Comparison of ENCODE assay signal across 20 cellular contexts in the genomic region with DNA sequence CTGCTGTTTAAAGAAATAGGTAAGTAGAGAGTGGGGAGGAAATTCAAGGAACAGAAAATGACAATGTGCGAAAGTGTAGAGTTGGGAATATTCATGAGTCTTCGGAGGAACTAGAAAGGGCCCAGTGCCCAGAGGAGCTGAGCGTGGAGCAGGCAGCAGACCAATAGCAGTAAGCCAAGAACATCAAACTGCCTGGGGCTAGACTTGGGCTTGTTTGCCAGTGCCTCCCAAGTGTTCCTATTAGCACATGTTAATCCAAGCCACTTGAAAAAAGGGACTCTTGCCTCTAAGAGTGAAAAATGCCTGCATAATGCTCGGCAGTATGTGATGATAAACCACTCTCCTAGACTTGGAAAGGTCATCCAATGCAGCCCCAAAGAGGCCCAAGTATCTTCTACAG. TPM values are rescaled to one million over a fixed set of nuclear protein-coding genes. Genes with fewer than 3 reads are reported as not detected.
"Had no signal": no experiment of that assay in that cellular context is flagged by ENCODE, and none has a peak within 500 bp of the region (broad histone marks: within the 10 kb centered on the region; RNA-seq: fewer than 3 reads in every experiment).

No MANE protein-coding gene starts in this region.

- H3K36me3 ChIP-seq: neutrophil, pancreas, upper lobe of right lung had no signal

- H3K4me3 ChIP-seq: lung, pancreas, smooth muscle cell, upper lobe of right lung had no signal

- ATAC-seq: activated CD4-positive, CD25-positive, alpha-beta regulatory T cell treated with anti-CD3 and anti-CD28 coated beads, Interleukin-2, amount 50 U/mL, for 24 hours; activated CD8-positive, alpha-beta T cell treated with anti-CD3 and anti-CD28 coated beads, Interleukin-2, amount 10 ng/mL, durations not matched to agents 7 days and 5 days; pancreas; sciatic nerve; upper lobe of right lung had no signal

- H3K9me3 ChIP-seq: neutrophil, pancreas, upper lobe of right lung had no signal

- DNase-seq: activated CD4-positive, alpha-beta T cell treated with anti-CD3 and anti-CD28 coated beads, Interleukin-2, amount 10 ng/mL, durations not matched to agents 7 days and 5 days; activated CD8-positive, alpha-beta T cell treated with anti-CD3 and anti-CD28 coated beads, Interleukin-2, amount 10 ng/mL, durations not matched to agents 7 days and 5 days; activated naive CD4-positive, alpha-beta T cell treated with Interleukin-2 at 50 U/mL for 16 hours; activated naive CD8-positive, alpha-beta T cell treated with anti-CD3 and anti-CD28 coated beads, Interleukin-2, amount 10 ng/mL, durations not matched to agents 7 days and 5 days; activated T-cell treated with anti-CD3 and anti-CD28 coated beads, Interleukin-2, amount 50 U/mL, for 24 hours; dermis blood vessel endothelial cell; effector memory CD4-positive, alpha-beta T cell; foreskin fibroblast; pancreas; stimulated activated CD4-positive, alpha-beta T cell treated with anti-CD3 and anti-CD28 coated beads, Interleukin-4, amount 100 ng/mL, for 1 hour; upper lobe of right lung had no signal

- FAIRE-seq: keratinocyte, pancreas had no signal

- H3K4me2 ChIP-seq: smooth muscle cell had no signal

- H3K4me1 ChIP-seq: pancreas had no signal

- H3K27ac ChIP-seq: neutrophil, pancreas, upper lobe of right lung had no signal

RNA-seq across cellular contexts. Expression of gene TAL2, which starts 1.2 kb away (rescaled TPM):
- total RNA-seq: activated CD4-positive, alpha-beta T cell treated with anti-CD3 and anti-CD28 coated beads, Interleukin-2, amount 10 ng/mL, durations not matched to agents 7 days and 5 days; activated naive CD8-positive, alpha-beta T cell treated with anti-CD3 and anti-CD28 coated beads, Interleukin-2, amount 10 ng/mL, durations not matched to agents 7 days and 5 days; activated T-helper 2 cell treated with anti-CD3 and anti-CD28 coated beads, Interferon-gamma antibody, Interleukin-2, Interleukin-4, amounts not matched to agents 10 μg/mL and 5 μg/mL and 100 μg/mL, durations not matched to agents 14 hours and 24 hours and 36 hours; cardiac septum; dermis blood vessel endothelial cell; lung; mononuclear cell; sciatic nerve; upper lobe of right lung had no signal
- polyA plus RNA-seq: keratinocyte had no signal
